ENCODE assay signal across 10 cellular contexts in the genomic region with DNA sequence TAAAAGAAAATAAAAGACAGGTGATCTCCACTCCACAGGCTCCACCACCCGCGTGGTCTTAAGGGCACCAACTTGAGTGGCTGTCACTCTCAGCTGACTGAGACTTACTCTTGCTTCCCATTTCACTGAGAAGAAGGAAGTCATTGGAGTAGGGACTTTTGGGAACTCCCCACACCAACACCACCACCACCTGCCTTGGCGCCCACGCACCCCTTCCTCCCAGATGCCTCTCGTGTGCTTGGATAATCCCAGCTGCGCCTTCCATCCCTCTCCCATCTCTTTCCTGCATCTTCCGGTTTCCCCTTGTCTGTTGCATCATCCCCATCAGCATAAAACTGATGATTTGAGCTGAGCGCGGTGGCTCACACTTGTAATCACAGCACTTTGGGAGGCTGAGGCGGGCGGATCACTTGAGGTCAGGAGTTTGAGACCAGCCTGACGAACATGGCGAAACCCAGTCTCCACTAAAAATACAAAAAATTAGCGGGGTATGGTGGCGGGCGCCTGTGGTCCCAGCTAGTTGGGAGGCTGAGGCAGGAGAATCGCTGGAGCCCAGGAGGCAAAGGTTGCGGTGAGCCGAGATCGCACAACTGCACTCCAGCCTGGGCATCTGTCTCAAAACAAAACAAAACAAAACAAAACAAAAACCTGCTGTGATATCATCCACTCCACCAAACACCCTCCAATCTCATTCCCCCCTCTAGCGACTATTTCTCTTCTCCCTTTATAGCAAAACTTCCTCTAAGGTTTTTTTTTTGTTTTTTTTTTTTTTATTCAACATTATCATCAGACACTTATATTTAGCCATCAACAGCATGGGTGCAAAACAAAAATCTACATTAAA. TPM values are rescaled to one million over a fixed set of nuclear protein-coding genes. Genes with fewer than 3 reads are reported as not detected.
DNase-seq lines count a peak whose midpoint lies in the region; ATAC-seq and TF ChIP-seq lines count a peak whose summit lies in the region.
"Had no signal": no experiment of that assay in that cellular context is flagged by ENCODE, and none has a peak within 500 bp of the region (broad histone marks: within the 10 kb centered on the region; RNA-seq: fewer than 3 reads in every experiment).

No MANE protein-coding gene starts in this region.

- peak; percentile 15 for DNase-seq in activated naive CD4-positive, alpha-beta T cell treated with anti-CD3 and anti-CD28 coated beads for 36 hours
- no peak for DNase-seq in activated naive CD4-positive, alpha-beta T cell treated with anti-CD3 and anti-CD28 coated beads, Interleukin-2, amount 50 U/mL, for 72 hours (ENCODE audit: low spot score in 2 of 2)
- DNase-seq in NOMO-1 treated with dmso at 0.1 percent for 144 hours (lab: John Stamatoyannopoulos, UW; ENCODE audit: unreplicated experiment) (peak; percentile 54), fibroblast of villous mesenchyme (ENCODE audit: low read depth) (peak; percentile 33), NCI-H146 (lab: John Stamatoyannopoulos, UW) (no peak), NCI-H524 treated with DMSO at 0.1 percent for 48 hours (lab: John Stamatoyannopoulos, UW) (no peak), DMS79 (lab: John Stamatoyannopoulos, UW) (no peak)
- DNase-seq: stimulated activated CD4-positive, alpha-beta T cell treated with anti-CD3 and anti-CD28 coated beads, Interleukin-4, amount 100 ng/mL, for 1 hour had no signal

- H3K9me3 Mint-ChIP-seq in activated naive CD4-positive, alpha-beta T cell treated with anti-CD3 and anti-CD28 coated beads for 36 hours, result no peaks in the 10 kb centered on the region
- H3K9me3 Mint-ChIP-seq in activated naive CD4-positive, alpha-beta T cell treated with anti-CD3 and anti-CD28 coated beads, Interleukin-2, amount 50 U/mL, for 72 hours, result no peaks in the 10 kb centered on the region

- H3K27me3 ChIP-seq in thymus (ENCODE audit: control insufficient read depth, insufficient read depth), result no peaks in the 10 kb centered on the region

- H3K4me3 Mint-ChIP-seq in activated naive CD4-positive, alpha-beta T cell treated with anti-CD3 and anti-CD28 coated beads for 36 hours, result no peak overlapping the region

- H3K4me3 ChIP-seq in fibroblast of villous mesenchyme (ENCODE audit: low read depth, low read length) (no peak overlapping the region), thymus (ENCODE audit: low read length) (no peak overlapping the region)

- peaks cover 31% of the 10 kb centered on the region for H3K4me1 Mint-ChIP-seq in activated naive CD4-positive, alpha-beta T cell treated with anti-CD3 and anti-CD28 coated beads for 36 hours (ENCODE audit: low read depth)

- ATAC-seq in activated naive CD4-positive, alpha-beta T cell treated with anti-CD3 and anti-CD28 coated beads, Interleukin-2, amount 50 U/mL, for 72 hours, result no peak
- ATAC-seq: Panc1 had no signal

- no peaks in the 10 kb centered on the region for H3K36me3 ChIP-seq in thymus (ENCODE audit: control insufficient read depth, insufficient read depth)

- H3K9me3 ChIP-seq in thymus (ENCODE audit: control insufficient read depth), result no peaks in the 10 kb centered on the region

- H3K36me3 Mint-ChIP-seq in activated naive CD4-positive, alpha-beta T cell treated with anti-CD3 and anti-CD28 coated beads for 36 hours (ENCODE audit: low read depth), result no peaks in the 10 kb centered on the region
- H3K36me3 Mint-ChIP-seq in activated naive CD4-positive, alpha-beta T cell treated with anti-CD3 and anti-CD28 coated beads, Interleukin-2, amount 50 U/mL, for 72 hours, result no peaks in the 10 kb centered on the region

- intact Hi-C loops in activated naive CD4-positive, alpha-beta T cell treated with anti-CD3 and anti-CD28 coated beads for 36 hours (cut with micrococcal nuclease), result no loop called here

- peak overlapping the region; percentile 40 for H3K27ac ChIP-seq in thymus (ENCODE audit: low read depth)

- WGBS in thymus, result 87% methylated on average over 21 of the region's 21 CpGs

- peaks cover 27% of the 10 kb centered on the region for H3K4me1 ChIP-seq in thymus (ENCODE audit: control insufficient read depth, insufficient read depth, low read length)

- no peaks in the 10 kb centered on the region for H3K27me3 Mint-ChIP-seq in activated naive CD4-positive, alpha-beta T cell treated with anti-CD3 and anti-CD28 coated beads for 36 hours (ENCODE audit: low read depth)

- CTCF ChIA-PET in activated naive CD4-positive, alpha-beta T cell treated with anti-CD3 and anti-CD28 coated beads for 36 hours (lab: Charles Lee), result interaction anchor here (0.6 to 1.1 kb wide), 2 partner anchors 15 to 28 kb away, joined by 4 to 7 read pairs; no protein-coding TSS in a partner anchor

- no peak overlapping the region for H3K27ac Mint-ChIP-seq in activated naive CD4-positive, alpha-beta T cell treated with anti-CD3 and anti-CD28 coated beads for 36 hours
- no peak overlapping the region for H3K27ac Mint-ChIP-seq in activated naive CD4-positive, alpha-beta T cell treated with anti-CD3 and anti-CD28 coated beads, Interleukin-2, amount 50 U/mL, for 72 hours

- TF ChIP-seq CTCF in fibroblast of villous mesenchyme (IDR thresholded peaks at IDR 0.05; ENCODE audit: insufficient read depth, low read depth, low read length), result peak; percentile 6

RNA-seq across cellular contexts. Expression of gene AP2S1, which starts 25.5 kb away (rescaled TPM):
- 100 to 1,000 TPM; 112 to 118 TPM for total RNA-seq in activated naive CD4-positive, alpha-beta T cell treated with anti-CD3 and anti-CD28 coated beads for 36 hours
- total RNA-seq in activated naive CD4-positive, alpha-beta T cell treated with anti-CD3 and anti-CD28 coated beads, Interleukin-2, amount 50 U/mL, for 72 hours, result 100 to 1,000 TPM; 114 to 116 TPM
- total RNA-seq in fibroblast of villous mesenchyme, result 113 and 166 TPM in 2 replicates
- polyA plus RNA-seq in thymus, result 88.0 TPM

RNA-seq across cellular contexts. Expression of gene ARHGAP35, which starts 35.7 kb away (rescaled TPM):
- total RNA-seq in activated naive CD4-positive, alpha-beta T cell treated with anti-CD3 and anti-CD28 coated beads for 36 hours, result 1 to 10 TPM; 8.9 TPM
- 10 to 100 TPM; 20.7 to 24.3 TPM for total RNA-seq in activated naive CD4-positive, alpha-beta T cell treated with anti-CD3 and anti-CD28 coated beads, Interleukin-2, amount 50 U/mL, for 72 hours
- 31.5 and 36.7 TPM in 2 replicates for total RNA-seq in fibroblast of villous mesenchyme
- polyA plus RNA-seq in thymus, result 8.8 TPM

RNA-seq across cellular contexts. Expression of gene SLC1A5, which starts 36.7 kb away (rescaled TPM):
- total RNA-seq in activated naive CD4-positive, alpha-beta T cell treated with anti-CD3 and anti-CD28 coated beads for 36 hours, result 100 to 1,000 TPM; 139 TPM
- total RNA-seq in activated naive CD4-positive, alpha-beta T cell treated with anti-CD3 and anti-CD28 coated beads, Interleukin-2, amount 50 U/mL, for 72 hours, result 100 to 1,000 TPM in 1 of 2 donors, 10 to 100 TPM in 1; 99.3 to 159 TPM
- 196 and 224 TPM in 2 replicates for total RNA-seq in fibroblast of villous mesenchyme
- polyA plus RNA-seq in thymus, result 32.2 TPM

Comparison
In these comparisons a context has a peak if more than half of its experiments do, and no peak if none do; other contexts are left out.
1. DNase-seq: peak in activated naive CD4-positive, alpha-beta T cell treated with anti-CD3 and anti-CD28 coated beads for 36 hours (single experiment), NOMO-1 treated with dmso at 0.1 percent for 144 hours (single experiment) and fibroblast of villous mesenchyme (single experiment); none in activated naive CD4-positive, alpha-beta T cell treated with anti-CD3 and anti-CD28 coated beads, Interleukin-2, amount 50 U/mL, for 72 hours (0 of 2), NCI-H146 (single experiment), NCI-H524 treated with DMSO at 0.1 percent for 48 hours (single experiment) and DMS79 (single experiment).